1 cellular context compared by ENCODE assay signal in genomic region chr6:14039038-14039437, GRCh38.
TF ChIP-seq lines count a peak whose summit lies in the region.

No MANE protein-coding gene starts in this region.

TF ChIP-seq in IMR-90, 13 proteins besides CTCF, POLR2A, EP300 and RAD21 (continued from another document):
- no peak for TF ChIP-seq ELK1 (IDR thresholded peaks at IDR 0.05; ENCODE audit: borderline replicate concordance, low read depth, low read length)
- TF ChIP-seq SMC3 (IDR thresholded peaks at IDR 0.05; ENCODE audit: low read depth, low read length): no peak
- no peak for TF ChIP-seq RFX5 (IDR thresholded peaks at IDR 0.05; ENCODE audit: low read depth, low read length)
- no peak for TF ChIP-seq BHLHE40 (IDR thresholded peaks at IDR 0.05; ENCODE audit: low read depth, low read length)
- TF ChIP-seq NFE2L2 (IDR thresholded peaks at IDR 0.05; ENCODE audit: low read depth, low read length): no peak
- no peak for TF ChIP-seq FOS (IDR thresholded peaks at IDR 0.05; ENCODE audit: low read depth, low read length)
- no peak for TF ChIP-seq CHD1 (IDR thresholded peaks at IDR 0.05; ENCODE audit: low read depth, low read length)
- TF ChIP-seq, protein P1, sequence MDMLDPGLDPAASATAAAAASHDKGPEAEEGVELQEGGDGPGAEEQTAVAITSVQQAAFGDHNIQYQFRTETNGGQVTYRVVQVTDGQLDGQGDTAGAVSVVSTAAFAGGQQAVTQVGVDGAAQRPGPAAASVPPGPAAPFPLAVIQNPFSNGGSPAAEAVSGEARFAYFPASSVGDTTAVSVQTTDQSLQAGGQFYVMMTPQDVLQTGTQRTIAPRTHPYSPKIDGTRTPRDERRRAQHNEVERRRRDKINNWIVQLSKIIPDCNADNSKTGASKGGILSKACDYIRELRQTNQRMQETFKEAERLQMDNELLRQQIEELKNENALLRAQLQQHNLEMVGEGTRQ (IDR thresholded peaks at IDR 0.05; ENCODE audit: low read depth, low read length): no peak
- no peak for TF ChIP-seq MXI1 (IDR thresholded peaks at IDR 0.05; ENCODE audit: borderline replicate concordance, low read depth, low read length)
TF ChIP-seq in IMR-90: peak in this region for 0.
